Comparison of ENCODE assay signal across 1 cellular context in genomic region chr17:58993322-58993721, GRCh38.
TF ChIP-seq lines count a peak whose summit lies in the region.

No MANE protein-coding gene starts in this region.

TF ChIP-seq in HCT116, 20 proteins besides CTCF, POLR2A, EP300 and RAD21 (continued from another document):
- TF ChIP-seq REST (IDR thresholded peaks at IDR 0.05; ENCODE audit: low read depth) (no peak), EZH2 (IDR thresholded peaks at IDR 0.05) (no peak), SRF (IDR thresholded peaks at IDR 0.05; ENCODE audit: low read depth) (no peak)
